ENCODE assay signal across 28 cellular contexts in the genomic region with DNA sequence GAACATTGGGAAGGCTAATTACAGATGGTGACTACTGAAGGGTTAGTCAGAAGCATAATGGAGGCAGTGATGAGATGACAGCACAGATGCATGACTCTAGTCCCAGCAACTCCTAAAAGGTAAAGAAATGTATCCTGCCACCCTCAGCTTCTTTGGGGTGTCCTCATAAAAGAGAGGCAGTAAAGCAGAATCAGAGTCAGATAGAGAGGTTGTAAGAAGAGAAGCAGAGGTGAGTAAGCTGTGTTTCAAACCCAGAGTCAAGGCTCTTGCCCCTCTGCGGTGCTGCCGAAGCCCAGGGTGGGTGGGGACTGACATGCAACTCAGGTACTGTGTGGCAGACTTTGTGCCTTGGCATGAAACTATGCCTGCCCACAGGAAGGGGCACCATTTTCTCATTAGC.
"Had no signal": no experiment of that assay in that cellular context is flagged by ENCODE, and none has a peak within 500 bp of the region (broad histone marks: within the 10 kb centered on the region; RNA-seq: fewer than 3 reads in every experiment).

No MANE protein-coding gene starts in this region.

- H3K4me3 Mint-ChIP-seq: endodermal cell; mesothelial cell of epicardium; naive B cell; natural killer cell treated with Interleukin-12 subunit alpha and Interleukin-12 subunit beta and Interleukin-15 and Interleukin-18, amount 100 ng/mL, for 72 hours; neural progenitor cell had no signal

- H3K27me3 Mint-ChIP-seq: naive B cell had no signal

- H2AFZ ChIP-seq: hepatocyte, neural progenitor cell had no signal

- H3K4me2 ChIP-seq: hepatocyte, neural progenitor cell, smooth muscle cell had no signal

- H3K4me1 ChIP-seq: gastroesophageal sphincter, neural progenitor cell, prostate gland, right atrium auricular region, tibial nerve had no signal

- DNase-seq: effector CD4-positive, alpha-beta T cell; endodermal cell; mesenchymal stem cell; naive B cell; stimulated activated CD4-positive, alpha-beta T cell treated with anti-CD3 and anti-CD28 coated beads, Interleukin-12 subunit alpha, Interleukin-12 subunit beta, amount 100 ng/mL, for 4 hours; stimulated activated CD4-positive, alpha-beta T cell treated with anti-CD3 and anti-CD28 coated beads, Interleukin-4, amount 100 ng/mL, for 1 hour; stimulated activated CD8-positive, alpha-beta memory T cell treated with anti-CD3 and anti-CD28 coated beads, Interleukin-4, amount 100 ng/mL, for 48 hours; stimulated activated naive CD4-positive, alpha-beta T cell had no signal

- H3K4me3 ChIP-seq: coronary artery, dorsolateral prefrontal cortex, esophagus muscularis mucosa, gastroesophageal sphincter, heart left ventricle, hepatocyte, lung, mucosa of descending colon, neural progenitor cell, prostate gland, right atrium auricular region, smooth muscle cell, thoracic aorta, tibial nerve, upper lobe of left lung had no signal

- H3K36me3 Mint-ChIP-seq: mesothelial cell of epicardium; naive B cell; natural killer cell treated with Interleukin-12 subunit alpha and Interleukin-12 subunit beta and Interleukin-15 and Interleukin-18, amount 100 ng/mL, for 72 hours; neural progenitor cell had no signal

- H3K9me3 Mint-ChIP-seq: endodermal cell; mesothelial cell of epicardium; naive B cell; natural killer cell treated with Interleukin-12 subunit alpha and Interleukin-12 subunit beta and Interleukin-15 and Interleukin-18, amount 100 ng/mL, for 72 hours; neural progenitor cell had no signal

- FAIRE-seq: kidney had no signal

- H3K27me3 ChIP-seq: dorsolateral prefrontal cortex, esophagus muscularis mucosa, foreskin keratinocyte, gastroesophageal sphincter, heart left ventricle, hepatocyte, neural progenitor cell, right atrium auricular region, tibial nerve, upper lobe of left lung had no signal

- H3K36me3 ChIP-seq: esophagus muscularis mucosa, gastroesophageal sphincter, heart left ventricle, neural progenitor cell, prostate gland, right atrium auricular region, thoracic aorta, tibial nerve, upper lobe of left lung had no signal

- H3K27ac Mint-ChIP-seq: endodermal cell; mesothelial cell of epicardium; natural killer cell treated with Interleukin-12 subunit alpha and Interleukin-12 subunit beta and Interleukin-15 and Interleukin-18, amount 100 ng/mL, for 72 hours had no signal

- ATAC-seq: gastroesophageal sphincter, left lobe of liver had no signal

- H3K9ac ChIP-seq: neural progenitor cell had no signal

- H3K27ac ChIP-seq: coronary artery, dorsolateral prefrontal cortex, esophagus muscularis mucosa, foreskin keratinocyte, gastroesophageal sphincter, heart left ventricle, neural progenitor cell, prostate gland, right atrium auricular region, thoracic aorta, tibial nerve, upper lobe of left lung had no signal

- H3K79me2 ChIP-seq: hepatocyte had no signal

- H3K9me3 ChIP-seq: esophagus muscularis mucosa, gastroesophageal sphincter, heart left ventricle, mucosa of descending colon, prostate gland, right atrium auricular region, thoracic aorta, tibial nerve, upper lobe of left lung had no signal
